Comparison of ENCODE assay signal across 21 cellular contexts in genomic region chr18:4751523-4751922, GRCh38.
DNase-seq lines count a peak whose midpoint lies in the region; ATAC-seq, FAIRE-seq and TF ChIP-seq lines count a peak whose summit lies in the region.
"Had no signal": no experiment of that assay in that cellular context is flagged by ENCODE, and none has a peak within 500 bp of the region (broad histone marks: within the 10 kb centered on the region; RNA-seq: fewer than 3 reads in every experiment).

No MANE protein-coding gene starts in this region.

- H3K9ac ChIP-seq in OCI-LY3 (ENCODE audit: low read length): no peak overlapping the region
- H3K9ac ChIP-seq: BLaER1 had no signal

- no peaks in the 10 kb centered on the region for H3K79me2 ChIP-seq in OCI-LY3 (ENCODE audit: low read length)

- H3K4me3 ChIP-seq in OCI-LY3 (ENCODE audit: low read length) (peak overlapping the region; percentile 77), dorsolateral prefrontal cortex (no peak overlapping the region), coronary artery (no peak overlapping the region)
- H3K4me3 ChIP-seq: BLaER1, GM23338 had no signal

- H3K4me1 ChIP-seq in OCI-LY3 (ENCODE audit: low read length): peaks cover 52% of the 10 kb centered on the region
- H3K4me1 ChIP-seq: BLaER1, Caco-2 had no signal

- intact Hi-C loops in dorsolateral prefrontal cortex (cut with DNase I): no loop called here

- H3K4me2 ChIP-seq in OCI-LY3 (ENCODE audit: low read length): peak overlapping the region; percentile 99
- H3K4me2 ChIP-seq: BLaER1, GM23338 had no signal

- TF ChIP-seq CTCF in OCI-LY3 (IDR thresholded peaks at IDR 0.05; ENCODE audit: low read depth, low read length) (no peak), dorsolateral prefrontal cortex (IDR thresholded peaks at IDR 0.05 in 54 of 56, conservative IDR thresholded peaks at IDR 0.05 in 2 of 56; ENCODE audit: low read depth in 1 of 56, partially characterized antibody in 56 of 56) (no peak), coronary artery (IDR thresholded peaks at IDR 0.05) (no peak)

- no peak overlapping the region for H3K27ac ChIP-seq in OCI-LY3 (ENCODE audit: low read length)
- H3K27ac ChIP-seq in dorsolateral prefrontal cortex: peak overlapping the region in 30 of 59 donors; percentile 14 to 85 (median 46)
- no peak overlapping the region for H3K27ac ChIP-seq in coronary artery
- H3K27ac ChIP-seq: BLaER1, C4-2B had no signal

- H3K9me3 ChIP-seq in OCI-LY3 (ENCODE audit: insufficient read depth, low read length): no peaks in the 10 kb centered on the region

- H4K20me1 ChIP-seq in OCI-LY3 (ENCODE audit: insufficient read depth, low read length): no peaks in the 10 kb centered on the region
- H4K20me1 ChIP-seq: BLaER1 had no signal

- no peak overlapping the region for H2AFZ ChIP-seq in OCI-LY3 (ENCODE audit: low read depth, low read length)
- H2AFZ ChIP-seq: GM23338 had no signal

- FAIRE-seq in urothelium cell line (lab: Jason Lieb, UNC): peak; percentile 46
- FAIRE-seq: G401.6, GM12892, GM19239 had no signal

- DNase-seq in DMS 273 treated with DMSO at 0.1 percent for 48 hours (lab: John Stamatoyannopoulos, UW) (peak; percentile 63), dorsolateral prefrontal cortex (no peak), urothelium cell line (ENCODE audit: low spot score) (no peak), coronary artery (ENCODE audit: low spot score) (no peak), islet precursor cell (no peak), glomerular visceral epithelial cell (ENCODE audit: extremely low spot score) (no peak)
- DNase-seq: Caco-2; CD4-positive, CD25-positive, alpha-beta regulatory T cell; CD8-positive, alpha-beta T cell; DMS53; DND-41; H9 had no signal

- ATAC-seq in GM18502 (IDR thresholded peaks at IDR 0.05; ENCODE audit: poor library complexity, unreplicated experiment): no peak
- ATAC-seq: CD8-positive, alpha-beta T cell; GM23338; HCT116 had no signal

- H3K36me3 ChIP-seq in OCI-LY3 (replicated peaks; ENCODE audit: low read depth, low read length): no peaks in the 10 kb centered on the region
- H3K36me3 ChIP-seq: BLaER1 had no signal

- H3K27me3 ChIP-seq in OCI-LY3 (ENCODE audit: low read depth, low read length) (peaks cover 8% of the 10 kb centered on the region; the same call in 1 of the 2 replicates), dorsolateral prefrontal cortex (no peaks in the 10 kb centered on the region)
- H3K27me3 ChIP-seq: BLaER1 had no signal

Comparison
In these comparisons a context has a peak if more than half of its experiments do, and no peak if none do; other contexts are left out.
1. H3K27ac ChIP-seq: peak in dorsolateral prefrontal cortex (30 of 59); none in OCI-LY3 (single experiment) and coronary artery (0 of 2).